19 cellular contexts compared by ENCODE assay signal in the genomic region with DNA sequence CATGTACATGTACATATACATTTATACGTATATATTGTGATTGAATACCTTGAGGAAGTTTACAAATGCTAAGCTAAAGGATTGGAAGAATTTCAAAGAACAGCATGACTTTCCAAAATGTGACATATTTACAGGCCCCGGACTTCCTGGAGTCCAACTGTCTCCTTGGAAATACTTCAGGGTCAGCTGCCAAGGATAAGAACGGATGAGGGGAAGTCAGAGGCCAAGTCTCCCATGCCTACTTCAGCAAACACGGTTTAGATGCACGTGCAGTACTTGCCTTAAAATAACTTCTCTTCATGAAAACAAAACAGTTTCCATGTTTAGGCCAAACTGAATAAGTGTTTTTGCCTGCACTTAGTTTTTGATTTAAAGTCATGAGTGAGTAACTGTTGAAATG.
"Had no signal": no experiment of that assay in that cellular context is flagged by ENCODE, and none has a peak within 500 bp of the region (broad histone marks: within the 10 kb centered on the region; RNA-seq: fewer than 3 reads in every experiment).

No MANE protein-coding gene starts in this region.

- H3K4me3 ChIP-seq: dorsolateral prefrontal cortex, mucosa of descending colon, transverse colon had no signal

- H3K27me3 ChIP-seq: dorsolateral prefrontal cortex, transverse colon had no signal

- H3K27ac ChIP-seq: dorsolateral prefrontal cortex, parathyroid adenoma, transverse colon had no signal

- H3K9me3 ChIP-seq: mucosa of descending colon, SK-N-SH, transverse colon had no signal

- DNase-seq: activated CD4-positive, alpha-beta T cell treated with anti-CD3 and anti-CD28 coated beads, Interleukin-2, amount 50 U/mL, for 1 hour; activated CD8-positive, alpha-beta memory T cell treated with anti-CD3 and anti-CD28 coated beads for 24 hours; activated naive CD8-positive, alpha-beta T cell treated with anti-CD3 and anti-CD28 coated beads for 36 hours; anterior cingulate cortex; dorsolateral prefrontal cortex; endodermal cell; foreskin fibroblast; glutamatergic neuron; mucosa of descending colon; naive thymus-derived CD8-positive, alpha-beta T cell; SK-N-SH; small intestine; stimulated activated CD4-positive, alpha-beta T cell treated with anti-CD3 and anti-CD28 coated beads, Interleukin-4, amount 100 ng/mL, for 24 hours; stimulated activated naive CD4-positive, alpha-beta T cell; substantia nigra; T-cell; T-helper 9 cell; transverse colon had no signal

- H3K4me1 ChIP-seq: parathyroid adenoma, transverse colon had no signal

- H3K36me3 ChIP-seq: transverse colon had no signal

- ATAC-seq: mucosa of descending colon; naive thymus-derived CD8-positive, alpha-beta T cell; T-cell had no signal
